In the genomic region with DNA sequence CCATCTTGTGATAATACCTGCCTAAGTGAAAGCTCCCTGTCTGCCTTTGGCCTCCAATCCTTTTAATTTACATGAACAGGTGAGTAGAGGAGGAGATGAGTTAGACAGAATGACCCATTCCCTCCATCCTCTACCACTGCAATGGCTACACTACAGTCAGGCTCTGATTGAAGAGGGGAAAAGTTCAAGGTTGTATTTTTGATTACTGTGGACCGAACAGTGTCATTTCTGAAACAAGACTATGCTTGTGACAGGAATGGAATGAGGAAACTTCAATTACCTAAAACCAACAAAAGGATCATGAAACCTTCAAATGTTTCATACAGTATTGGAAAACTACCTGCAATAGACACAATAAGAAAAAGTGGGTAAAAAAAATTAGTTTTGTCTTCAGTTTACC, we compare ENCODE assay signal across 1 cellular context.
TF ChIP-seq lines count a peak whose summit lies in the region.

No MANE protein-coding gene starts in this region.

TF ChIP-seq in H1, 55 proteins besides CTCF, POLR2A, EP300 and RAD21:
- TF ChIP-seq KDM4A (IDR thresholded peaks at IDR 0.05; ENCODE audit: low read depth, low read length, severe bottlenecking) (no peak), RBBP5 (IDR thresholded peaks at IDR 0.05; ENCODE audit: borderline replicate concordance, low read depth, low read length) (no peak), CREB1 (IDR thresholded peaks at IDR 0.05) (no peak), EGR1 (IDR thresholded peaks at IDR 0.05; ENCODE audit: borderline replicate concordance, low read depth, low read length) (no peak), KDM1A (IDR thresholded peaks at IDR 0.05; ENCODE audit: borderline replicate concordance, low read length) (no peak), MAFK (IDR thresholded peaks at IDR 0.05; ENCODE audit: low read depth, low read length) (no peak), GTF2F1 (IDR thresholded peaks at IDR 0.05; ENCODE audit: borderline replicate concordance, low read depth, low read length) (no peak), PHF8 (conservative IDR thresholded peaks at IDR 0.05; ENCODE audit: low read depth, low read length) (no peak), GABPA (IDR thresholded peaks at IDR 0.05; ENCODE audit: borderline replicate concordance, insufficient read depth, low read length) (no peak), CBX8 (IDR thresholded peaks at IDR 0.05; ENCODE audit: borderline replicate concordance, low read depth, low read length) (no peak), POLR2AphosphoS5 (IDR thresholded peaks at IDR 0.05; ENCODE audit: low read depth, low read length) (no peak)
- TF ChIP-seq, protein P1, sequence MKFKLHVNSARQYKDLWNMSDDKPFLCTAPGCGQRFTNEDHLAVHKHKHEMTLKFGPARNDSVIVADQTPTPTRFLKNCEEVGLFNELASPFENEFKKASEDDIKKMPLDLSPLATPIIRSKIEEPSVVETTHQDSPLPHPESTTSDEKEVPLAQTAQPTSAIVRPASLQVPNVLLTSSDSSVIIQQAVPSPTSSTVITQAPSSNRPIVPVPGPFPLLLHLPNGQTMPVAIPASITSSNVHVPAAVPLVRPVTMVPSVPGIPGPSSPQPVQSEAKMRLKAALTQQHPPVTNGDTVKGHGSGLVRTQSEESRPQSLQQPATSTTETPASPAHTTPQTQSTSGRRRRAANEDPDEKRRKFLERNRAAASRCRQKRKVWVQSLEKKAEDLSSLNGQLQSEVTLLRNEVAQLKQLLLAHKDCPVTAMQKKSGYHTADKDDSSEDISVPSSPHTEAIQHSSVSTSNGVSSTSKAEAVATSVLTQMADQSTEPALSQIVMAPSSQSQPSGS (IDR thresholded peaks at IDR 0.05; ENCODE audit: low read length), result no peak
